ENCODE assay signal across 8 cellular contexts in the genomic region with DNA sequence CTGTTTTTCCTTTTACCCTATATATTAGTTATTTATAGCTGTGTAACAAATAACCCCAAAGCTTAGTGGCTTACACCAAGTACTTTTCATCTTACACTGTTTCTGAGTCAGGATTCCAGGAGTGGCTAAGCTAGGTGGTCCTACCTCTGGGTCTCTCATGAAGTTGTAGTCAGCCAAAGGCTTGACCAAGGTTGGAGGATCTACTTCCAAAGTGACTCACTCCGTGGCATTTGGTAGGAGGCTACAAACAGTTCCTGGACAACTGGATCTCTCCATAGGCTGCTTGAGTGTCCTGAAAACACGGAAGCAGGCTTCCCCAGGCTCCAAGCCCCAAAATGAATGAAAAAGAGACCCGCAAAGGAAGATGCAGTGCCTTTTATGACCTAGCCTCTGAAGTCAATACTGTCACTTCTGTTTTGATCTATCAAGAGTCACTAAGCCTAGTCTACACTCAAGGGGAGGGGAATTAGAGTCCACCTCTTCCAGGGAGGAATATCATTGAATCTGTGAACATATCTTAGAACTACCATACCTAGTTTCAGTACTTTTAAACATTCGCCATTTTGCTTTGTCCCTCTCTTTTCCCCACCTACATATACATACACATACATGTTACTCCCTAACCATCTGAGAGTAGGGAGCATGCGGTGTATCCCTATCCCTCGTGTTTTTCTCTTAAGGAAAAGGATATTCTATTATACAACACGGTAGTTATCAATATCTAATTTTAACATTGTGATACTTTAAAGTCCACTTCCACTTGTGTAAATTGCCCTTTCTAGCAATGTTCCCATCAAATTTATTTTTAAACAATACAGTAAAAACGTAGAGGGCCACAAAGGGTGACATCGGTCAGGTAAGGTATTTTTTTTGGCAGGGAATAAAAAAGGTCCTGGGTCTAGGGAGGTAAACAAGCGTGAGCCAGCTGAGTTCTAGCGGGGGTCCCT.
DNase-seq lines count a peak whose midpoint lies in the region; ATAC-seq, FAIRE-seq and TF ChIP-seq lines count a peak whose summit lies in the region.

No MANE protein-coding gene starts in this region.

- CTCF ChIA-PET in A673 (lab: Charles Lee), result no interaction called here

- in situ Hi-C loops in astrocyte of the cerebellum (cut with HindIII; ENCODE audit: low sequenced_read_pairs), result no loop called here

- peak overlapping the region; percentile 99 for H3K9ac ChIP-seq in keratinocyte (ENCODE audit: control insufficient read depth, extremely low read depth, insufficient read depth, low read length)

- FAIRE-seq in GM12891 (lab: Jason Lieb, UNC), result peak; percentile 81
- peak; percentile 92 for FAIRE-seq in keratinocyte (lab: Jason Lieb, UNC)

- POLR2A ChIA-PET in A673 (lab: Charles Lee; ENCODE audit: low non-redundant PET), result interaction anchor here (0.6 kb wide), 1 partner anchor 135 kb away, joined by 8 read pairs; no protein-coding TSS in a partner anchor

- H3K4me1 ChIP-seq in A673 (ENCODE audit: insufficient read depth, low read length, poor library complexity, severe bottlenecking), result peaks cover 15% of the 10 kb centered on the region
- H3K4me1 ChIP-seq in keratinocyte (ENCODE audit: control insufficient read depth, extremely low read depth, insufficient read depth, low read length), result peaks cover 14% of the 10 kb centered on the region
- peaks cover 17 to 43% (median 31%) of the 10 kb centered on the region in 4 donors for H3K4me1 ChIP-seq in stomach

- H3K79me2 ChIP-seq in keratinocyte (ENCODE audit: control insufficient read depth, insufficient read depth, low read length), result peaks cover 61% of the 10 kb centered on the region

- BruUV-seq in A673 (replicated peaks; lab: Mats Ljungman, UMichigan), result TSS peak; percentile 88

- peak overlapping the region; percentile 73 for H3K4me3 ChIP-seq in A673 (ENCODE audit: low read depth, low read length, poor library complexity, severe bottlenecking)
- peak overlapping the region; percentile 91 for H3K4me3 ChIP-seq in astrocyte of the cerebellum (ENCODE audit: low read depth, low read length)
- peak overlapping the region; percentile 78 to 97 (median 93) for H3K4me3 ChIP-seq in keratinocyte (ENCODE audit: control insufficient read depth in 2 of 3, extremely low read depth in 1 of 3, insufficient read depth in 2 of 3, low read depth in 1 of 3, low read length in 3 of 3)
- peak overlapping the region; percentile 82 to 94 (median 88) for H3K4me3 ChIP-seq in stomach

- H2AFZ ChIP-seq in keratinocyte (ENCODE audit: control insufficient read depth, low read length), result peak overlapping the region; percentile 59

- 15 to 23% (median 19%) methylated on average over 11 of the region's 11 CpGs for WGBS in stomach, 5 donors

- H3K9me3 ChIP-seq in A673 (ENCODE audit: low read depth, low read length, poor library complexity, severe bottlenecking), result no peaks in the 10 kb centered on the region
- H3K9me3 ChIP-seq in keratinocyte (ENCODE audit: control insufficient read depth, low read depth, low read length), result no peaks in the 10 kb centered on the region
- H3K9me3 ChIP-seq in stomach, result no peaks in the 10 kb centered on the region

- no peaks in the 10 kb centered on the region for H3K9me1 ChIP-seq in keratinocyte (ENCODE audit: control insufficient read depth, extremely low read depth, insufficient read depth, low read length)

- dilution Hi-C loops in keratinocyte (cut with MboI; ENCODE audit: extremely low pct_ligation_motif_present, low sequenced_read_pairs), result no loop called here

- H3K27me3 ChIP-seq in A673 (replicated peaks; ENCODE audit: insufficient read depth, low read depth, low read length, poor library complexity) (no peaks in the 10 kb centered on the region), keratinocyte (ENCODE audit: control insufficient read depth, extremely low read depth, insufficient read depth, low read length) (no peaks in the 10 kb centered on the region), stomach (no peaks in the 10 kb centered on the region)

- H3K27ac ChIP-seq in A673 (ENCODE audit: low read depth, low read length, poor library complexity, severe bottlenecking) (peak overlapping the region; percentile 98), keratinocyte (ENCODE audit: control insufficient read depth, insufficient read depth, low read length) (peak overlapping the region; percentile 99), stomach (peak overlapping the region; percentile 94 to 100 (median 98))

- TF ChIP-seq CTCF in A673 (conservative IDR thresholded peaks at IDR 0.05; ENCODE audit: low read depth, low read length), result no peak
- TF ChIP-seq CTCF in astrocyte of the cerebellum (IDR thresholded peaks at IDR 0.05; ENCODE audit: low read depth, low read length, missing control alignments), result no peak
- TF ChIP-seq CTCF in keratinocyte (optimal IDR thresholded peaks at IDR 0.05 in 1 of 3, IDR thresholded peaks at IDR 0.05 in 1 of 3, conservative IDR thresholded peaks at IDR 0.05 in 1 of 3; ENCODE audit: extremely low read depth in 1 of 3, insufficient read depth in 2 of 3, low read length in 3 of 3), result no peak
- TF ChIP-seq CTCF in stomach (IDR thresholded peaks at IDR 0.05), result no peak

- no peak for ATAC-seq in HG03571 (IDR thresholded peaks at IDR 0.05; ENCODE audit: unreplicated experiment)

- no peak for TF ChIP-seq EP300 in stomach (IDR thresholded peaks at IDR 0.05)

- H3K36me3 ChIP-seq in A673 (ENCODE audit: insufficient read depth, low read length, poor library complexity, severe bottlenecking) (no peaks in the 10 kb centered on the region), keratinocyte (ENCODE audit: control insufficient read depth in 2 of 2, extremely low read depth in 1 of 2, insufficient read depth in 2 of 2, low read length in 2 of 2) (no peaks in the 10 kb centered on the region), stomach (no peaks in the 10 kb centered on the region)

- H4K20me1 ChIP-seq in keratinocyte (ENCODE audit: control insufficient read depth, extremely low read depth, insufficient read depth, low read length), result no peaks in the 10 kb centered on the region

- peak overlapping the region; percentile 86 for H3K4me2 ChIP-seq in keratinocyte (ENCODE audit: control insufficient read depth, extremely low read depth, insufficient read depth, low read depth, low read length)

- peak; percentile 38 for DNase-seq in A673 (ENCODE audit: low spot score)
- no peak for DNase-seq in GM12891 (ENCODE audit: insufficient read length, low spot score)
- peak; percentile 39 for DNase-seq in NCI-H146 treated with DMSO at 0.1 percent for 48 hours (lab: John Stamatoyannopoulos, UW; ENCODE audit: unreplicated experiment)
- no peak for DNase-seq in astrocyte of the cerebellum (ENCODE audit: low read depth)
- no peak for DNase-seq in keratinocyte (ENCODE audit: low read depth, low spot score)
- DNase-seq in stomach, result no peak
- no peak for DNase-seq in RPMI8226

- TF ChIP-seq POLR2A in GM12891 (IDR thresholded peaks at IDR 0.05; ENCODE audit: low read depth, low read length), result no peak
- TF ChIP-seq POLR2A in stomach (IDR thresholded peaks at IDR 0.05), result no peak

- intact Hi-C loops in A673 (cut with micrococcal nuclease; ENCODE audit: unreplicated experiment) (no loop called here), stomach (cut with DNase I; ENCODE audit: low total_unique reads) (no loop called here)

TF ChIP-seq in GM12891, 5 proteins besides CTCF, POLR2A, EP300 and RAD21:
- no peak for TF ChIP-seq POLR2AphosphoS5 (IDR thresholded peaks at IDR 0.05; ENCODE audit: low read depth, low read length)
- TF ChIP-seq POU2F2 (IDR thresholded peaks at IDR 0.05; ENCODE audit: low read depth, low read length), result no peak
- no peak for TF ChIP-seq SPI1 (IDR thresholded peaks at IDR 0.05; ENCODE audit: low read depth, low read length)
- no peak for TF ChIP-seq PAX5 (IDR thresholded peaks at IDR 0.05; ENCODE audit: insufficient read depth, low read length, severe bottlenecking)
- no peak for TF ChIP-seq TAF1 (IDR thresholded peaks at IDR 0.05; ENCODE audit: low read depth, low read length)

Comparison
In these comparisons a context has a peak if more than half of its experiments do, and no peak if none do; other contexts are left out.
1. DNase-seq: peak in A673 (single experiment) and NCI-H146 treated with DMSO at 0.1 percent for 48 hours (single experiment); none in GM12891 (single experiment), astrocyte of the cerebellum (single experiment), keratinocyte (single experiment), stomach (single experiment) and RPMI8226 (single experiment).
2. Peak in every context shown above with its lines, with median percentiles within 50 percentile points of each other: H3K27ac ChIP-seq and H3K4me3 ChIP-seq.